11 cellular contexts compared by ENCODE assay signal in genomic region chr3:125035217-125035616, GRCh38. TPM values are rescaled to one million over a fixed set of nuclear protein-coding genes. Genes with fewer than 3 reads are reported as not detected.
A peak's percentile ranks its signal among the peaks of the same experiment; 100 is the strongest.
DNase-seq lines count a peak whose midpoint lies in the region; ATAC-seq lines count a peak whose summit lies in the region.
"Had no signal": no experiment of that assay in that cellular context is flagged by ENCODE, and none has a peak within 500 bp of the region (broad histone marks: within the 10 kb centered on the region; RNA-seq: fewer than 3 reads in every experiment).

No MANE protein-coding gene starts in this region.

- no peaks in the 10 kb centered on the region for H3K27me3 ChIP-seq in SJCRH30
- H3K27me3 ChIP-seq: ascending aorta, gastroesophageal sphincter had no signal

- H3K36me3 ChIP-seq in SJCRH30 = peaks cover 7% of the 10 kb centered on the region; the same call in 1 of the 2 replicates
- H3K36me3 ChIP-seq: ascending aorta, gastroesophageal sphincter, HAP-1 had no signal

- ATAC-seq in activated CD4-positive, alpha-beta T cell treated with anti-CD3 and anti-CD28 coated beads for 36 hours = peak; percentile 92
- ATAC-seq in GM21529 (IDR thresholded peaks at IDR 0.05; ENCODE audit: unreplicated experiment) (peak; percentile 86), HG03439 (IDR thresholded peaks at IDR 0.05; ENCODE audit: unreplicated experiment) (peak; percentile 77)
- ATAC-seq in stimulated activated effector memory CD8-positive, alpha-beta T cell treated with anti-CD3 and anti-CD28 coated beads, Interleukin-12 subunit alpha, Interleukin-12 subunit beta, amount 100 ng/mL, for 72 hours = peak; percentile 88
- ATAC-seq: gastroesophageal sphincter had no signal

- peaks cover 22% of the 10 kb centered on the region for H3K4me1 Mint-ChIP-seq in activated CD4-positive, alpha-beta T cell treated with anti-CD3 and anti-CD28 coated beads for 36 hours
- peaks cover 68% of the 10 kb centered on the region for H3K4me1 Mint-ChIP-seq in stimulated activated effector memory CD8-positive, alpha-beta T cell treated with anti-CD3 and anti-CD28 coated beads, Interleukin-12 subunit alpha, Interleukin-12 subunit beta, amount 100 ng/mL, for 72 hours

- intact Hi-C loops in activated CD4-positive, alpha-beta T cell treated with anti-CD3 and anti-CD28 coated beads for 36 hours (cut with DNase I, micrococcal nuclease) = loop anchor here (1.0 to 2.0 kb wide), 4 partner anchors 17 to 106 kb away; no protein-coding TSS in a partner anchor

- no peak for DNase-seq in activated CD4-positive, alpha-beta T cell treated with anti-CD3 and anti-CD28 coated beads for 36 hours
- DNase-seq in activated CD4-positive, alpha-beta T cell treated with anti-CD3 and anti-CD28 coated beads, Interleukin-2, amount 50 U/mL, for 4 hours = no peak
- DNase-seq in stimulated activated effector memory CD8-positive, alpha-beta T cell treated with anti-CD3 and anti-CD28 coated beads, Interleukin-12 subunit alpha, Interleukin-12 subunit beta, amount 100 ng/mL, for 72 hours (ENCODE audit: low spot score in 2 of 2) = no peak
- DNase-seq in SJCRH30 = no peak
- no peak for DNase-seq in DMS153 (lab: John Stamatoyannopoulos, UW)
- no peak for DNase-seq in MV-4-11 (lab: John Stamatoyannopoulos, UW)

- H3K27ac Mint-ChIP-seq in activated CD4-positive, alpha-beta T cell treated with anti-CD3 and anti-CD28 coated beads for 36 hours = peak overlapping the region; percentile 10
- no peak overlapping the region for H3K27ac Mint-ChIP-seq in stimulated activated effector memory CD8-positive, alpha-beta T cell treated with anti-CD3 and anti-CD28 coated beads, Interleukin-12 subunit alpha, Interleukin-12 subunit beta, amount 100 ng/mL, for 72 hours

- H3K4me3 Mint-ChIP-seq in activated CD4-positive, alpha-beta T cell treated with anti-CD3 and anti-CD28 coated beads for 36 hours = no peak overlapping the region
- H3K4me3 Mint-ChIP-seq in stimulated activated effector memory CD8-positive, alpha-beta T cell treated with anti-CD3 and anti-CD28 coated beads, Interleukin-12 subunit alpha, Interleukin-12 subunit beta, amount 100 ng/mL, for 72 hours = no peak overlapping the region

- H3K9me3 Mint-ChIP-seq in activated CD4-positive, alpha-beta T cell treated with anti-CD3 and anti-CD28 coated beads for 36 hours (ENCODE audit: low read depth) = peaks cover 11% of the 10 kb centered on the region
- H3K9me3 Mint-ChIP-seq in stimulated activated effector memory CD8-positive, alpha-beta T cell treated with anti-CD3 and anti-CD28 coated beads, Interleukin-12 subunit alpha, Interleukin-12 subunit beta, amount 100 ng/mL, for 72 hours = peaks cover 9% of the 10 kb centered on the region

- POLR2A ChIA-PET in activated CD4-positive, alpha-beta T cell treated with anti-CD3 and anti-CD28 coated beads for 36 hours (lab: Charles Lee) = interaction anchor here (0.6 kb wide), 1 partner anchor 541 kb away, joined by 5 read pairs; no protein-coding TSS in a partner anchor

- peaks cover 42% of the 10 kb centered on the region for H3K4me1 ChIP-seq in SJCRH30

- no peak overlapping the region for H3K27ac ChIP-seq in SJCRH30
- H3K27ac ChIP-seq: ascending aorta, gastroesophageal sphincter had no signal

- H3K27me3 Mint-ChIP-seq in activated CD4-positive, alpha-beta T cell treated with anti-CD3 and anti-CD28 coated beads for 36 hours = no peaks in the 10 kb centered on the region

- no peak overlapping the region for H3K4me3 ChIP-seq in SJCRH30
- H3K4me3 ChIP-seq: ascending aorta, gastroesophageal sphincter, HAP-1 had no signal

- CTCF ChIA-PET in activated CD4-positive, alpha-beta T cell treated with anti-CD3 and anti-CD28 coated beads for 36 hours (lab: Charles Lee) = no interaction called here

- peaks cover 17% of the 10 kb centered on the region for H3K36me3 Mint-ChIP-seq in activated CD4-positive, alpha-beta T cell treated with anti-CD3 and anti-CD28 coated beads for 36 hours (ENCODE audit: low read depth)
- peaks cover 7% of the 10 kb centered on the region for H3K36me3 Mint-ChIP-seq in stimulated activated effector memory CD8-positive, alpha-beta T cell treated with anti-CD3 and anti-CD28 coated beads, Interleukin-12 subunit alpha, Interleukin-12 subunit beta, amount 100 ng/mL, for 72 hours

- H3K9me3 ChIP-seq in SJCRH30 (replicated peaks) = peaks cover 14% of the 10 kb centered on the region
- H3K9me3 ChIP-seq: gastroesophageal sphincter had no signal

RNA-seq across cellular contexts. Expression of gene HEG1, which starts 20.6 kb away (rescaled TPM):
- 1 to 10 TPM; 5.9 to 6.4 TPM for total RNA-seq in activated CD4-positive, alpha-beta T cell treated with anti-CD3 and anti-CD28 coated beads for 36 hours
- total RNA-seq in SJCRH30 (2014; rRNA removed; shearing (Covaris generic)) = 23.3 and 23.9 TPM in 2 replicates
